In the genomic region with DNA sequence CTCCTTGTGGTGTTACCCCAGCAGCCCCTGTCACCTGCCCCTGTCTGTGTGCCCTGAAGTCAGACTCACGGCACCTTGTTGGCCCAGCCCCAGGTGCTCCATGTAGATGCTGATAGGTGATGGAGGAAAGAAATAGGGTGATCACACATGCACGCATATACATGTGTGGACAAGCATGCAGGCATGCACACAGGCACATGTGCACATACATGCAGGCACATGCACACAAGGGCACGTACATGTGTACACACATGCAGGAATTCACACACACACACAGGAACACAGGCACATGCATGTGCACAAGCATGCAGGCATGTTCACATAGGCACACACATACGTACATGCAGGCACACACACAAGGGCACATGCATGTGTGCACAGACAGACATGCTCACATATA, we compare ENCODE assay signal across 2 cellular contexts.
TF ChIP-seq lines count a peak whose summit lies in the region.

No MANE protein-coding gene starts in this region.

TF ChIP-seq in HepG2, 621 proteins besides CTCF, POLR2A, EP300 and RAD21:
- TF ChIP-seq MTF1 (CRISPR knock-in tag; IDR thresholded peaks at IDR 0.05) (no peak), ZNF776 (CRISPR knock-in tag; IDR thresholded peaks at IDR 0.05) (0 out of 2 replicates have a peak, but pooled peaks have one; percentile 37), ZNF766 (CRISPR knock-in tag; IDR thresholded peaks at IDR 0.05; ENCODE audit: borderline replicate concordance) (no peak)
- TF ChIP-seq, protein P1, sequence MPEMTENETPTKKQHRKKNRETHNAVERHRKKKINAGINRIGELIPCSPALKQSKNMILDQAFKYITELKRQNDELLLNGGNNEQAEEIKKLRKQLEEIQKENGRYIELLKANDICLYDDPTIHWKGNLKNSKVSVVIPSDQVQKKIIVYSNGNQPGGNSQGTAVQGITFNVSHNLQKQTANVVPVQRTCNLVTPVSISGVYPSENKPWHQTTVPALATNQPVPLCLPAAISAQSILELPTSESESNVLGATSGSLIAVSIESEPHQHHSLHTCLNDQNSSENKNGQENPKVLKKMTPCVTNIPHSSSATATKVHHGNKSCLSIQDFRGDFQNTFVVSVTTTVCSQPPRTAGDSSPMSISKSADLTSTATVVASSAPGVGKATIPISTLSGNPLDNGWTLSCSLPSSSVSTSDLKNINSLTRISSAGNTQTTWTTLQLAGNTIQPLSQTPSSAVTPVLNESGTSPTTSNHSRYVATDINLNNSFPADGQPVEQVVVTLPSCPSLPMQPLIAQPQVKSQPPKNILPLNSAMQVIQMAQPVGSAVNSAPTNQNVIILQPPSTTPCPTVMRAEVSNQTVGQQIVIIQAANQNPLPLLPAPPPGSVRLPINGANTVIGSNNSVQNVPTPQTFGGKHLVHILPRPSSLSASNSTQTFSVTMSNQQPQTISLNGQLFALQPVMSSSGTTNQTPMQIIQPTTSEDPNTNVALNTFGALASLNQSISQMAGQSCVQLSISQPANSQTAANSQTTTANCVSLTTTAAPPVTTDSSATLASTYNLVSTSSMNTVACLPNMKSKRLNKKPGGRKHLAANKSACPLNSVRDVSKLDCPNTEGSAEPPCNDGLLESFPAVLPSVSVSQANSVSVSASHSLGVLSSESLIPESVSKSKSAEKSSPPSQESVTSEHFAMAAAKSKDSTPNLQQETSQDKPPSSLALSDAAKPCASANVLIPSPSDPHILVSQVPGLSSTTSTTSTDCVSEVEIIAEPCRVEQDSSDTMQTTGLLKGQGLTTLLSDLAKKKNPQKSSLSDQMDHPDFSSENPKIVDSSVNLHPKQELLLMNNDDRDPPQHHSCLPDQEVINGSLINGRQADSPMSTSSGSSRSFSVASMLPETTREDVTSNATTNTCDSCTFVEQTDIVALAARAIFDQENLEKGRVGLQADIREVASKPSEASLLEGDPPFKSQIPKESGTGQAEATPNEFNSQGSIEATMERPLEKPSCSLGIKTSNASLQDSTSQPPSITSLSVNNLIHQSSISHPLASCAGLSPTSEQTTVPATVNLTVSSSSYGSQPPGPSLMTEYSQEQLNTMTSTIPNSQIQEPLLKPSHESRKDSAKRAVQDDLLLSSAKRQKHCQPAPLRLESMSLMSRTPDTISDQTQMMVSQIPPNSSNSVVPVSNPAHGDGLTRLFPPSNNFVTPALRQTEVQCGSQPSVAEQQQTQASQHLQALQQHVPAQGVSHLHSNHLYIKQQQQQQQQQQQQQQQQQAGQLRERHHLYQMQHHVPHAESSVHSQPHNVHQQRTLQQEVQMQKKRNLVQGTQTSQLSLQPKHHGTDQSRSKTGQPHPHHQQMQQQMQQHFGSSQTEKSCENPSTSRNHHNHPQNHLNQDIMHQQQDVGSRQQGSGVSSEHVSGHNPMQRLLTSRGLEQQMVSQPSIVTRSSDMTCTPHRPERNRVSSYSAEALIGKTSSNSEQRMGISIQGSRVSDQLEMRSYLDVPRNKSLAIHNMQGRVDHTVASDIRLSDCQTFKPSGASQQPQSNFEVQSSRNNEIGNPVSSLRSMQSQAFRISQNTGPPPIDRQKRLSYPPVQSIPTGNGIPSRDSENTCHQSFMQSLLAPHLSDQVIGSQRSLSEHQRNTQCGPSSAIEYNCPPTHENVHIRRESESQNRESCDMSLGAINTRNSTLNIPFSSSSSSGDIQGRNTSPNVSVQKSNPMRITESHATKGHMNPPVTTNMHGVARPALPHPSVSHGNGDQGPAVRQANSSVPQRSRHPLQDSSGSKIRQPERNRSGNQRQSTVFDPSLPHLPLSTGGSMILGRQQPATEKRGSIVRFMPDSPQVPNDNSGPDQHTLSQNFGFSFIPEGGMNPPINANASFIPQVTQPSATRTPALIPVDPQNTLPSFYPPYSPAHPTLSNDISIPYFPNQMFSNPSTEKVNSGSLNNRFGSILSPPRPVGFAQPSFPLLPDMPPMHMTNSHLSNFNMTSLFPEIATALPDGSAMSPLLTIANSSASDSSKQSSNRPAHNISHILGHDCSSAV (CRISPR knock-in tag; IDR thresholded peaks at IDR 0.05; ENCODE audit: borderline replicate concordance): no peak
- TF ChIP-seq, protein P2, sequence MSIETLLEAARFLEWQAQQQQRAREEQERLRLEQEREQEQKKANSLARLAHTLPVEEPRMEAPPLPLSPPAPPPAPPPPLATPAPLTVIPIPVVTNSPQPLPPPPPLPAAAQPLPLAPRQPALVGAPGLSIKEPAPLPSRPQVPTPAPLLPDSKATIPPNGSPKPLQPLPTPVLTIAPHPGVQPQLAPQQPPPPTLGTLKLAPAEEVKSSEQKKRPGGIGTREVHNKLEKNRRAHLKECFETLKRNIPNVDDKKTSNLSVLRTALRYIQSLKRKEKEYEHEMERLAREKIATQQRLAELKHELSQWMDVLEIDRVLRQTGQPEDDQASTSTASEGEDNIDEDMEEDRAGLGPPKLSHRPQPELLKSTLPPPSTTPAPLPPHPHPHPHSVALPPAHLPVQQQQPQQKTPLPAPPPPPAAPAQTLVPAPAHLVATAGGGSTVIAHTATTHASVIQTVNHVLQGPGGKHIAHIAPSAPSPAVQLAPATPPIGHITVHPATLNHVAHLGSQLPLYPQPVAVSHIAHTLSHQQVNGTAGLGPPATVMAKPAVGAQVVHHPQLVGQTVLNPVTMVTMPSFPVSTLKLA (IDR thresholded peaks at IDR 0.05): peak; percentile 97

TF ChIP-seq in K562, 482 proteins besides CTCF, POLR2A, EP300 and RAD21:
- TF ChIP-seq NCOA6 (IDR thresholded peaks at IDR 0.05): no peak
- TF ChIP-seq, protein P3, sequence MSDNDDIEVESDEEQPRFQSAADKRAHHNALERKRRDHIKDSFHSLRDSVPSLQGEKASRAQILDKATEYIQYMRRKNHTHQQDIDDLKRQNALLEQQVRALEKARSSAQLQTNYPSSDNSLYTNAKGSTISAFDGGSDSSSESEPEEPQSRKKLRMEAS (CRISPR knock-in tag; IDR thresholded peaks at IDR 0.05): peak; percentile 27; the same call in 1 of the 2 replicates
- TF ChIP-seq, protein P4, sequence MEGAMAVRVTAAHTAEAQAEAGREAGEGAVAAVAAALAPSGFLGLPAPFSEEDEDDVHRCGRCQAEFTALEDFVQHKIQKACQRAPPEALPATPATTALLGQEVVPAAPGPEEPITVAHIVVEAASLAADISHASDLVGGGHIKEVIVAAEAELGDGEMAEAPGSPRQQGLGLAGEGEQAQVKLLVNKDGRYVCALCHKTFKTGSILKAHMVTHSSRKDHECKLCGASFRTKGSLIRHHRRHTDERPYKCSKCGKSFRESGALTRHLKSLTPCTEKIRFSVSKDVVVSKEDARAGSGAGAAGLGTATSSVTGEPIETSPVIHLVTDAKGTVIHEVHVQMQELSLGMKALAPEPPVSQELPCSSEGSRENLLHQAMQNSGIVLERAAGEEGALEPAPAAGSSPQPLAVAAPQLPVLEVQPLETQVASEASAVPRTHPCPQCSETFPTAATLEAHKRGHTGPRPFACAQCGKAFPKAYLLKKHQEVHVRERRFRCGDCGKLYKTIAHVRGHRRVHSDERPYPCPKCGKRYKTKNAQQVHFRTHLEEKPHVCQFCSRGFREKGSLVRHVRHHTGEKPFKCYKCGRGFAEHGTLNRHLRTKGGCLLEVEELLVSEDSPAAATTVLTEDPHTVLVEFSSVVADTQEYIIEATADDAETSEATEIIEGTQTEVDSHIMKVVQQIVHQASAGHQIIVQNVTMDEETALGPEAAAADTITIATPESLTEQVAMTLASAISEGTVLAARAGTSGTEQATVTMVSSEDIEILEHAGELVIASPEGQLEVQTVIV (CRISPR knock-in tag; IDR thresholded peaks at IDR 0.05; ENCODE audit: borderline replicate concordance): no peak
- TF ChIP-seq, protein P5, sequence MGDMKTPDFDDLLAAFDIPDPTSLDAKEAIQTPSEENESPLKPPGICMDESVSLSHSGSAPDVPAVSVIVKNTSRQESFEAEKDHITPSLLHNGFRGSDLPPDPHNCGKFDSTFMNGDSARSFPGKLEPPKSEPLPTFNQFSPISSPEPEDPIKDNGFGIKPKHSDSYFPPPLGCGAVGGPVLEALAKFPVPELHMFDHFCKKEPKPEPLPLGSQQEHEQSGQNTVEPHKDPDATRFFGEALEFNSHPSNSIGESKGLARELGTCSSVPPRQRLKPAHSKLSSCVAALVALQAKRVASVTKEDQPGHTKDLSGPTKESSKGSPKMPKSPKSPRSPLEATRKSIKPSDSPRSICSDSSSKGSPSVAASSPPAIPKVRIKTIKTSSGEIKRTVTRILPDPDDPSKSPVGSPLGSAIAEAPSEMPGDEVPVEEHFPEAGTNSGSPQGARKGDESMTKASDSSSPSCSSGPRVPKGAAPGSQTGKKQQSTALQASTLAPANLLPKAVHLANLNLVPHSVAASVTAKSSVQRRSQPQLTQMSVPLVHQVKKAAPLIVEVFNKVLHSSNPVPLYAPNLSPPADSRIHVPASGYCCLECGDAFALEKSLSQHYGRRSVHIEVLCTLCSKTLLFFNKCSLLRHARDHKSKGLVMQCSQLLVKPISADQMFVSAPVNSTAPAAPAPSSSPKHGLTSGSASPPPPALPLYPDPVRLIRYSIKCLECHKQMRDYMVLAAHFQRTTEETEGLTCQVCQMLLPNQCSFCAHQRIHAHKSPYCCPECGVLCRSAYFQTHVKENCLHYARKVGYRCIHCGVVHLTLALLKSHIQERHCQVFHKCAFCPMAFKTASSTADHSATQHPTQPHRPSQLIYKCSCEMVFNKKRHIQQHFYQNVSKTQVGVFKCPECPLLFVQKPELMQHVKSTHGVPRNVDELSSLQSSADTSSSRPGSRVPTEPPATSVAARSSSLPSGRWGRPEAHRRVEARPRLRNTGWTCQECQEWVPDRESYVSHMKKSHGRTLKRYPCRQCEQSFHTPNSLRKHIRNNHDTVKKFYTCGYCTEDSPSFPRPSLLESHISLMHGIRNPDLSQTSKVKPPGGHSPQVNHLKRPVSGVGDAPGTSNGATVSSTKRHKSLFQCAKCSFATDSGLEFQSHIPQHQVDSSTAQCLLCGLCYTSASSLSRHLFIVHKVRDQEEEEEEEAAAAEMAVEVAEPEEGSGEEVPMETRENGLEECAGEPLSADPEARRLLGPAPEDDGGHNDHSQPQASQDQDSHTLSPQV (IDR thresholded peaks at IDR 0.05): no peak
- no peak for TF ChIP-seq KDM5B (IDR thresholded peaks at IDR 0.05; ENCODE audit: insufficient replicate concordance, low read depth, low read length)
- no peak for TF ChIP-seq RFX1 (IDR thresholded peaks at IDR 0.05)
- no peak for TF ChIP-seq SNRNP70 (optimal IDR thresholded peaks at IDR 0.05; ENCODE audit: low read depth, low read length)
- no peak for TF ChIP-seq PHB2 (IDR thresholded peaks at IDR 0.05; ENCODE audit: low read depth)
- no peak for TF ChIP-seq DPF2 (IDR thresholded peaks at IDR 0.05)
- no peak for TF ChIP-seq WHSC1 (IDR thresholded peaks at IDR 0.05; ENCODE audit: low read length)
- TF ChIP-seq KDM2B (CRISPR knock-in tag; IDR thresholded peaks at IDR 0.05): no peak
- TF ChIP-seq, protein P6, sequence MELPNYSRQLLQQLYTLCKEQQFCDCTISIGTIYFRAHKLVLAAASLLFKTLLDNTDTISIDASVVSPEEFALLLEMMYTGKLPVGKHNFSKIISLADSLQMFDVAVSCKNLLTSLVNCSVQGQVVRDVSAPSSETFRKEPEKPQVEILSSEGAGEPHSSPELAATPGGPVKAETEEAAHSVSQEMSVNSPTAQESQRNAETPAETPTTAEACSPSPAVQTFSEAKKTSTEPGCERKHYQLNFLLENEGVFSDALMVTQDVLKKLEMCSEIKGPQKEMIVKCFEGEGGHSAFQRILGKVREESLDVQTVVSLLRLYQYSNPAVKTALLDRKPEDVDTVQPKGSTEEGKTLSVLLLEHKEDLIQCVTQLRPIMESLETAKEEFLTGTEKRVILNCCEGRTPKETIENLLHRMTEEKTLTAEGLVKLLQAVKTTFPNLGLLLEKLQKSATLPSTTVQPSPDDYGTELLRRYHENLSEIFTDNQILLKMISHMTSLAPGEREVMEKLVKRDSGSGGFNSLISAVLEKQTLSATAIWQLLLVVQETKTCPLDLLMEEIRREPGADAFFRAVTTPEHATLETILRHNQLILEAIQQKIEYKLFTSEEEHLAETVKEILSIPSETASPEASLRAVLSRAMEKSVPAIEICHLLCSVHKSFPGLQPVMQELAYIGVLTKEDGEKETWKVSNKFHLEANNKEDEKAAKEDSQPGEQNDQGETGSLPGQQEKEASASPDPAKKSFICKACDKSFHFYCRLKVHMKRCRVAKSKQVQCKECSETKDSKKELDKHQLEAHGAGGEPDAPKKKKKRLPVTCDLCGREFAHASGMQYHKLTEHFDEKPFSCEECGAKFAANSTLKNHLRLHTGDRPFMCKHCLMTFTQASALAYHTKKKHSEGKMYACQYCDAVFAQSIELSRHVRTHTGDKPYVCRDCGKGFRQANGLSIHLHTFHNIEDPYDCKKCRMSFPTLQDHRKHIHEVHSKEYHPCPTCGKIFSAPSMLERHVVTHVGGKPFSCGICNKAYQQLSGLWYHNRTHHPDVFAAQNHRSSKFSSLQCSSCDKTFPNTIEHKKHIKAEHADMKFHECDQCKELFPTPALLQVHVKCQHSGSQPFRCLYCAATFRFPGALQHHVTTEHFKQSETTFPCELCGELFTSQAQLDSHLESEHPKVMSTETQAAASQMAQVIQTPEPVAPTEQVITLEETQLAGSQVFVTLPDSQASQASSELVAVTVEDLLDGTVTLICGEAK (IDR thresholded peaks at IDR 0.05): no peak
- TF ChIP-seq, protein P6 (CRISPR knock-in tag; IDR thresholded peaks at IDR 0.05): no peak
- TF ChIP-seq PHF20 (IDR thresholded peaks at IDR 0.05; ENCODE audit: partially characterized antibody): peak; percentile 23
- TF ChIP-seq ARID1B (IDR thresholded peaks at IDR 0.05): no peak
